8 cellular contexts compared by ENCODE assay signal in genomic region chr19:48290341-48290922, GRCh38. TPM values are rescaled to one million over a fixed set of nuclear protein-coding genes. Genes with fewer than 3 reads are reported as not detected.
DNase-seq lines count a peak whose midpoint lies in the region; ATAC-seq and TF ChIP-seq lines count a peak whose summit lies in the region.

No MANE protein-coding gene starts in this region.

- H3K27me3 ChIP-seq in BE2C (no peaks in the 10 kb centered on the region), KMS-11 (ENCODE audit: insufficient read depth, low read depth) (peaks cover 91% of the 10 kb centered on the region)

- H3K9me3 ChIP-seq in BE2C (no peaks in the 10 kb centered on the region), mucosa of descending colon (no peaks in the 10 kb centered on the region)

- H4K20me1 ChIP-seq in KMS-11 (ENCODE audit: insufficient read depth) = no peaks in the 10 kb centered on the region

- ATAC-seq in mucosa of descending colon (peak; percentile 21), GM19035 (IDR thresholded peaks at IDR 0.05; ENCODE audit: unreplicated experiment) (no peak), HG03571 (IDR thresholded peaks at IDR 0.05; ENCODE audit: unreplicated experiment) (no peak), HG03460 (IDR thresholded peaks at IDR 0.05; ENCODE audit: unreplicated experiment) (no peak), GM18873 (IDR thresholded peaks at IDR 0.05; ENCODE audit: low FRiP score, unreplicated experiment) (no peak)

- H2AFZ ChIP-seq in KMS-11 (ENCODE audit: low read depth) = 0 out of 2 replicates have a peak overlapping the region, but pooled peaks have one; percentile 67

- H3K9ac ChIP-seq in KMS-11 = no peak overlapping the region

- intact Hi-C loops in mucosa of descending colon (cut with DNase I, micrococcal nuclease) = no loop called here

- TF ChIP-seq CTCF in BE2C (IDR thresholded peaks at IDR 0.05; ENCODE audit: low read depth, low read length) (peak; percentile 49), KMS-11 (conservative IDR thresholded peaks at IDR 0.05; ENCODE audit: low read depth, low read length) (no peak), choroid plexus epithelial cell (conservative IDR thresholded peaks at IDR 0.05; ENCODE audit: low read depth, low read length) (peak; percentile 43), mucosa of descending colon (IDR thresholded peaks at IDR 0.05) (no peak)

- H3K36me3 ChIP-seq in BE2C = peaks cover 17% of the 10 kb centered on the region
- H3K36me3 ChIP-seq in KMS-11 (ENCODE audit: insufficient read depth) = no peaks in the 10 kb centered on the region
- H3K36me3 ChIP-seq in mucosa of descending colon (ENCODE audit: low read depth) = no peaks in the 10 kb centered on the region

- no peaks in the 10 kb centered on the region for H3K4me1 ChIP-seq in BE2C
- peaks cover 5% of the 10 kb centered on the region for H3K4me1 ChIP-seq in KMS-11 (ENCODE audit: low read depth, poor library complexity, severe bottlenecking)
- peaks cover 7% of the 10 kb centered on the region for H3K4me1 ChIP-seq in mucosa of descending colon (ENCODE audit: low read depth)

- peak overlapping the region; percentile 68 for H3K4me3 ChIP-seq in BE2C (ENCODE audit: low read depth, low read length)
- H3K4me3 ChIP-seq in KMS-11 (IDR thresholded peaks at IDR 0.05; ENCODE audit: insufficient read depth, low read depth, low read length) = no peak overlapping the region
- peak overlapping the region; percentile 54 for H3K4me3 ChIP-seq in choroid plexus epithelial cell (ENCODE audit: low read depth, low read length)
- no peak overlapping the region for H3K4me3 ChIP-seq in mucosa of descending colon

- no peak overlapping the region for H3K27ac ChIP-seq in KMS-11

- peak; percentile 58 for DNase-seq in BE2C
- peak; percentile 81 for DNase-seq in choroid plexus epithelial cell (ENCODE audit: low read depth)
- DNase-seq in mucosa of descending colon = no peak

- H3K79me2 ChIP-seq in KMS-11 (ENCODE audit: insufficient read depth, low read depth) = no peaks in the 10 kb centered on the region

- peak overlapping the region; percentile 62; the same call in 1 of the 2 replicates for H3K4me2 ChIP-seq in KMS-11

RNA-seq across cellular contexts. Expression of gene ZNF114, which starts 20.6 kb away (rescaled TPM):
- 2.5 TPM for polyA plus RNA-seq in BE2C (2012; ENCODE audit: insufficient read depth, insufficient read length, low read depth)
- total RNA-seq in mucosa of descending colon = under 1 TPM; 0.17 to 0.39 (median 0.22) TPM

RNA-seq across cellular contexts. Expression of gene CARD8, which starts 34.7 kb away (rescaled TPM):
- polyA plus RNA-seq in BE2C (2012; ENCODE audit: insufficient read depth, insufficient read length, low read depth) = 3.1 TPM
- total RNA-seq in mucosa of descending colon = 10 to 100 TPM; 22.7 to 41.4 (median 28.8) TPM

RNA-seq across cellular contexts. Expression of gene EMP3, which starts 34.9 kb away (rescaled TPM):
- polyA plus RNA-seq in BE2C (2012; ENCODE audit: insufficient read depth, insufficient read length, low read depth) = 32.6 TPM
- 100 to 1,000 TPM in 1 of 3 donors, 10 to 100 TPM in 2; 10.3 to 109 (median 36.2) TPM for total RNA-seq in mucosa of descending colon

Comparison
In these comparisons a context has a peak if more than half of its experiments do, and no peak if none do; other contexts are left out.
1. DNase-seq: peak in BE2C (single experiment) and choroid plexus epithelial cell (single experiment); none in mucosa of descending colon (0 of 3).
2. H3K4me3 ChIP-seq: peak in BE2C (single experiment) and choroid plexus epithelial cell (single experiment); none in KMS-11 (single experiment) and mucosa of descending colon (single experiment).
3. CTCF ChIP-seq: peak in BE2C (single experiment) and choroid plexus epithelial cell (single experiment); none in KMS-11 (single experiment) and mucosa of descending colon (single experiment).